In genomic region chr11:120577624-120578363, GRCh38 we compare ENCODE assay signal across 26 cellular contexts.
"Had no signal": no experiment of that assay in that cellular context is flagged by ENCODE, and none has a peak within 500 bp of the region (broad histone marks: within the 10 kb centered on the region; RNA-seq: fewer than 3 reads in every experiment).

No MANE protein-coding gene starts in this region.

- H3K27ac ChIP-seq: body of pancreas, foreskin keratinocyte, sigmoid colon, thyroid gland, upper lobe of right lung, VCaP had no signal

- ATAC-seq: activated CD8-positive, alpha-beta memory T cell treated with anti-CD3 and anti-CD28 coated beads, Interleukin-2, amount 10 ng/mL, durations not matched to agents 7 days and 5 days; activated CD8-positive, alpha-beta T cell treated with anti-CD3 and anti-CD28 coated beads for 36 hours; body of pancreas; foreskin keratinocyte; natural killer cell; upper lobe of right lung had no signal

- H3K9me3 ChIP-seq: body of pancreas, thyroid gland, upper lobe of right lung had no signal

- H3K4me1 ChIP-seq: body of pancreas, foreskin keratinocyte, sigmoid colon, thyroid gland, upper lobe of right lung had no signal

- FAIRE-seq: keratinocyte had no signal

- H3K27ac Mint-ChIP-seq: activated CD4-positive, alpha-beta T cell treated with anti-CD3 and anti-CD28 coated beads, Interleukin-2, amount 10 ng/mL, durations not matched to agents 7 days and 5 days; activated CD8-positive, alpha-beta memory T cell treated with anti-CD3 and anti-CD28 coated beads, Interleukin-2, amount 10 ng/mL, durations not matched to agents 7 days and 5 days; activated CD8-positive, alpha-beta T cell treated with anti-CD3 and anti-CD28 coated beads for 36 hours; activated naive CD4-positive, alpha-beta T cell treated with anti-CD3 and anti-CD28 coated beads, Interleukin-2, amount 50 U/mL, for 24 hours; dendritic cell treated with granulocyte-macrophage colony-stimulating factor and Interleukin-4, amounts not matched to agents 40 ng/mL and 50 ng/mL, for 4 days; mesothelial cell of epicardium; natural killer cell; progenitor cell of endocrine pancreas had no signal

- DNase-seq: activated CD4-positive, alpha-beta T cell treated with anti-CD3 and anti-CD28 coated beads, Interleukin-2, amount 10 ng/mL, durations not matched to agents 7 days and 5 days; activated CD4-positive, CD25-positive, alpha-beta regulatory T cell treated with anti-CD3 and anti-CD28 coated beads, Interleukin-2, amount 50 U/mL, for 72 hours; activated CD8-positive, alpha-beta memory T cell treated with anti-CD3 and anti-CD28 coated beads, Interleukin-2, amount 10 ng/mL, durations not matched to agents 7 days and 5 days; activated CD8-positive, alpha-beta T cell treated with anti-CD3 and anti-CD28 coated beads for 36 hours; activated gamma-delta T cell treated with Interleukin-2 at 50 U/mL for 16 hours; activated T-cell treated with anti-CD3 and anti-CD28 coated beads for 4 hours; anterior cingulate cortex; body of pancreas; caudate nucleus; effector CD8-positive, alpha-beta T cell; foreskin keratinocyte; natural killer cell; retina; sigmoid colon; stimulated activated CD4-positive, alpha-beta T cell treated with anti-CD3 and anti-CD28 coated beads, Interleukin-2, amount 100 ng/mL, for 48 hours; stimulated activated CD8-positive, alpha-beta memory T cell treated with anti-CD3 and anti-CD28 coated beads, Interleukin-4, amount 100 ng/mL, for 48 hours; stimulated activated naive CD4-positive, alpha-beta T cell; substantia nigra; thyroid gland; upper lobe of right lung had no signal

- H3K9me3 Mint-ChIP-seq: activated CD4-positive, alpha-beta T cell treated with anti-CD3 and anti-CD28 coated beads, Interleukin-2, amount 10 ng/mL, durations not matched to agents 7 days and 5 days; activated naive CD4-positive, alpha-beta T cell treated with anti-CD3 and anti-CD28 coated beads, Interleukin-2, amount 50 U/mL, for 24 hours; dendritic cell treated with granulocyte-macrophage colony-stimulating factor and Interleukin-4, amounts not matched to agents 40 ng/mL and 50 ng/mL, for 4 days; natural killer cell had no signal

- H3K36me3 ChIP-seq: sigmoid colon, thyroid gland, upper lobe of right lung had no signal

- H3K4me3 ChIP-seq: body of pancreas, sigmoid colon, thyroid gland, upper lobe of right lung had no signal

- H3K36me3 Mint-ChIP-seq: activated CD8-positive, alpha-beta memory T cell treated with anti-CD3 and anti-CD28 coated beads, Interleukin-2, amount 10 ng/mL, durations not matched to agents 7 days and 5 days; activated naive CD4-positive, alpha-beta T cell treated with anti-CD3 and anti-CD28 coated beads, Interleukin-2, amount 50 U/mL, for 24 hours; mesothelial cell of epicardium; natural killer cell had no signal

- H3K4me3 Mint-ChIP-seq: activated CD4-positive, alpha-beta T cell treated with anti-CD3 and anti-CD28 coated beads, Interleukin-2, amount 10 ng/mL, durations not matched to agents 7 days and 5 days; activated CD8-positive, alpha-beta memory T cell treated with anti-CD3 and anti-CD28 coated beads, Interleukin-2, amount 10 ng/mL, durations not matched to agents 7 days and 5 days; activated CD8-positive, alpha-beta T cell treated with anti-CD3 and anti-CD28 coated beads for 36 hours; activated naive CD4-positive, alpha-beta T cell treated with anti-CD3 and anti-CD28 coated beads, Interleukin-2, amount 50 U/mL, for 24 hours; dendritic cell treated with granulocyte-macrophage colony-stimulating factor and Interleukin-4, amounts not matched to agents 40 ng/mL and 50 ng/mL, for 4 days; mesothelial cell of epicardium; natural killer cell had no signal

- H3K4me1 Mint-ChIP-seq: activated CD4-positive, alpha-beta T cell treated with anti-CD3 and anti-CD28 coated beads, Interleukin-2, amount 10 ng/mL, durations not matched to agents 7 days and 5 days; activated CD8-positive, alpha-beta memory T cell treated with anti-CD3 and anti-CD28 coated beads, Interleukin-2, amount 10 ng/mL, durations not matched to agents 7 days and 5 days; activated naive CD4-positive, alpha-beta T cell treated with anti-CD3 and anti-CD28 coated beads, Interleukin-2, amount 50 U/mL, for 24 hours; mesothelial cell of epicardium had no signal
